ENCODE assay signal across 8 cellular contexts in genomic region chr15:38251726-38252480, GRCh38. TPM values are rescaled to one million over a fixed set of nuclear protein-coding genes. Genes with fewer than 3 reads are reported as not detected.
DNase-seq lines count a peak whose midpoint lies in the region; ATAC-seq, FAIRE-seq and TF ChIP-seq lines count a peak whose summit lies in the region.

No MANE protein-coding gene starts in this region.

- peak overlapping the region; percentile 95 for H3K4me3 ChIP-seq in WI38 (ENCODE audit: low read depth, low read length)
- H3K4me3 ChIP-seq in bronchial epithelial cell (ENCODE audit: low read depth, low read length): peak overlapping the region; percentile 77
- peak overlapping the region; percentile 79 for H3K4me3 ChIP-seq in skeletal muscle satellite cell (ENCODE audit: low read length)

- FAIRE-seq in bronchial epithelial cell (lab: Jason Lieb, UNC): no peak

- H3K36me3 ChIP-seq in bronchial epithelial cell (ENCODE audit: control insufficient read depth, insufficient read depth, low read length) (no peaks in the 10 kb centered on the region), skeletal muscle satellite cell (ENCODE audit: insufficient read depth, low read length) (no peaks in the 10 kb centered on the region)

- DNase-seq in NCI-H2227 (lab: John Stamatoyannopoulos, UW; ENCODE audit: unreplicated experiment) (peak; percentile 93), bronchial epithelial cell (ENCODE audit: low read depth) (peak; percentile 89), iPS-NIHi11 (ENCODE audit: low spot score) (peak; percentile 80)

- peak; percentile 53 for ATAC-seq in GM18511 (IDR thresholded peaks at IDR 0.05; ENCODE audit: unreplicated experiment)
- peak; percentile 53 for ATAC-seq in HG03064 (IDR thresholded peaks at IDR 0.05; ENCODE audit: low read depth, unreplicated experiment)
- ATAC-seq in HG03565 (IDR thresholded peaks at IDR 0.05; ENCODE audit: unreplicated experiment): no peak

- no peaks in the 10 kb centered on the region for H3K9me3 ChIP-seq in skeletal muscle satellite cell (replicated peaks; ENCODE audit: low read length)

- H3K27me3 ChIP-seq in bronchial epithelial cell (ENCODE audit: control insufficient read depth, insufficient read depth, low read length) (no peaks in the 10 kb centered on the region), skeletal muscle satellite cell (ENCODE audit: control insufficient read depth, insufficient read depth, low read length) (no peaks in the 10 kb centered on the region)

- H3K4me1 ChIP-seq in skeletal muscle satellite cell (ENCODE audit: control insufficient read depth, insufficient read depth, low read length): peaks cover 21% of the 10 kb centered on the region

- peak overlapping the region; percentile 93 for H3K9ac ChIP-seq in skeletal muscle satellite cell (ENCODE audit: low read depth, low read length)

- TF ChIP-seq CTCF in WI38 (IDR thresholded peaks at IDR 0.05; ENCODE audit: low read depth, low read length) (no peak), bronchial epithelial cell (IDR thresholded peaks at IDR 0.05; ENCODE audit: insufficient read depth, low read length, severe bottlenecking) (no peak)

- H3K4me2 ChIP-seq in skeletal muscle satellite cell (ENCODE audit: low read length): peak overlapping the region; percentile 98

RNA-seq across cellular contexts. Expression of gene SPRED1, which starts 0.7 kb away (rescaled TPM):
- total RNA-seq in bronchial epithelial cell: 15.6 and 16.3 TPM in 2 replicates
- 42.8 and 59.1 TPM in 2 replicates for total RNA-seq in skeletal muscle satellite cell (2012; rRNA removed)
